ENCODE assay signal across 1 cellular context in the genomic region with DNA sequence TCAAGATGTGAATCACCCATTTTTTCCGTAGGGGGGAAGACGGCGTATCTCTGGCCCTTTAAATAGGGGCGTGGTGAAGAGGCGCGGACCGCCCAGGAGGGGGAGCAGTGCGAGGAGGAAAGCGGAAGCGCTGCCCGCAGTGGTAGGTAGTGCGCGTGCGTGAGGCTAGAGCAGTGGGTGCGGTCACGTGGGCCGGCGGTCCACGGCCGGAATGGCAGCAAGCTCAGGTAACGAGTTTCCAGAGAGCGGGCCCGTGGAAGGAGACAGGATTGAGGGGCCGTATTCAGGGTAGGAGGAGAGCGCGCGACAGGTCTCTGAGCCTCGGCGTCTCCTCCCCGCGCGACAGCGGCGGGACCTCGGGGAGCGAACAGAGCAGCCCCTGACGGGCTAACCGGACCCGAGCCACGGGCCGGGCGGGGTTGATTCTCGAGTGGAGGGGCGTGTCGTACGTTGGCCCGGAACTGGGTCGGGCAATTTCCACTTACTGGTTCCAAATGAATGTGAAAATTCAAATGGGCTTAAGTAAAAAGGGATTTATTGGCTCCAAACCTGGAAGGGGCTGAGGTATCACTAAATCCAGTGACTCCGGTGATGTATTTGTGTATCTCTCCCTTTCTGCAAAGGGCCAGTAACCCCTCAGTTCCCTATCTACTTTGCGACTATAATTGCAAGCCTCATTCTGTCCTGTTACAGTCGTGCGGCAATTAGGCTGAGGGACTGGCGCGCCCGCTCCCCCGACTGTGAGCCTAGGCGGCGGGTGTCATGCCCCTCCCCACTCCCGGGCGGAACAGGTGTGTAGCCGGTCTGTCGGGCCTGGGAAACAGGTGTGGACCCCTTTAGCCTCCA.
TF ChIP-seq lines count a peak whose summit lies in the region.

A gene with protein sequence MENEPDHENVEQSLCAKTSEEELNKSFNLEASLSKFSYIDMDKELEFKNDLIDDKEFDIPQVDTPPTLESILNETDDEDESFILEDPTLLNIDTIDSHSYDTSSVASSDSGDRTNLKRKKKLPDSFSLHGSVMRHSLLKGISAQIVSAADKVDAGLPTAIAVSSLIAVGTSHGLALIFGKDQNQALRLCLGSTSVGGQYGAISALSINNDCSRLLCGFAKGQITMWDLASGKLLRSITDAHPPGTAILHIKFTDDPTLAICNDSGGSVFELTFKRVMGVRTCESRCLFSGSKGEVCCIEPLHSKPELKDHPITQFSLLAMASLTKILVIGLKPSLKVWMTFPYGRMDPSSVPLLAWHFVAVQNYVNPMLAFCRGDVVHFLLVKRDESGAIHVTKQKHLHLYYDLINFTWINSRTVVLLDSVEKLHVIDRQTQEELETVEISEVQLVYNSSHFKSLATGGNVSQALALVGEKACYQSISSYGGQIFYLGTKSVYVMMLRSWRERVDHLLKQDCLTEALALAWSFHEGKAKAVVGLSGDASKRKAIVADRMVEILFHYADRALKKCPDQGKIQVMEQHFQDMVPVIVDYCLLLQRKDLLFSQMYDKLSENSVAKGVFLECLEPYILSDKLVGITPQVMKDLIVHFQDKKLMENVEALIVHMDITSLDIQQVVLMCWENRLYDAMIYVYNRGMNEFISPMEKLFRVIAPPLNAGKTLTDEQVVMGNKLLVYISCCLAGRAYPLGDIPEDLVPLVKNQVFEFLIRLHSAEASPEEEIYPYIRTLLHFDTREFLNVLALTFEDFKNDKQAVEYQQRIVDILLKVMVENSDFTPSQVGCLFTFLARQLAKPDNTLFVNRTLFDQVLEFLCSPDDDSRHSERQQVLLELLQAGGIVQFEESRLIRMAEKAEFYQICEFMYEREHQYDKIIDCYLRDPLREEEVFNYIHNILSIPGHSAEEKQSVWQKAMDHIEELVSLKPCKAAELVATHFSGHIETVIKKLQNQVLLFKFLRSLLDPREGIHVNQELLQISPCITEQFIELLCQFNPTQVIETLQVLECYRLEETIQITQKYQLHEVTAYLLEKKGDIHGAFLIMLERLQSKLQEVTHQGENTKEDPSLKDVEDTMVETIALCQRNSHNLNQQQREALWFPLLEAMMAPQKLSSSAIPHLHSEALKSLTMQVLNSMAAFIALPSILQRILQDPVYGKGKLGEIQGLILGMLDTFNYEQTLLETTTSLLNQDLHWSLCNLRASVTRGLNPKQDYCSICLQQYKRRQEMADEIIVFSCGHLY (N-terminal part only) (plus strand): TSS at position 168 of the 846 bp plus-strand sequence. CDS start 12,467 bp downstream, outside the sequence.

TF ChIP-seq in WTC11, 78 proteins besides CTCF, POLR2A, EP300 and RAD21 (continued from another document):
- no peak for TF ChIP-seq ETV6 (CRISPR knock-in tag; IDR thresholded peaks at IDR 0.05)
- TF ChIP-seq FOXK1 (CRISPR knock-in tag; IDR thresholded peaks at IDR 0.05), result 0 out of 2 replicates have a peak, but pooled peaks have one; percentile 52
- peak; percentile 73 for TF ChIP-seq MAX (CRISPR knock-in tag; IDR thresholded peaks at IDR 0.05)
- TF ChIP-seq, protein P1, sequence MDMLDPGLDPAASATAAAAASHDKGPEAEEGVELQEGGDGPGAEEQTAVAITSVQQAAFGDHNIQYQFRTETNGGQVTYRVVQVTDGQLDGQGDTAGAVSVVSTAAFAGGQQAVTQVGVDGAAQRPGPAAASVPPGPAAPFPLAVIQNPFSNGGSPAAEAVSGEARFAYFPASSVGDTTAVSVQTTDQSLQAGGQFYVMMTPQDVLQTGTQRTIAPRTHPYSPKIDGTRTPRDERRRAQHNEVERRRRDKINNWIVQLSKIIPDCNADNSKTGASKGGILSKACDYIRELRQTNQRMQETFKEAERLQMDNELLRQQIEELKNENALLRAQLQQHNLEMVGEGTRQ (CRISPR knock-in tag; IDR thresholded peaks at IDR 0.05), result peak; percentile 99
- TF ChIP-seq GABPB1 (CRISPR knock-in tag; IDR thresholded peaks at IDR 0.05), result 0 out of 2 replicates have a peak, but pooled peaks have one; percentile 29
- TF ChIP-seq FOXP1 (CRISPR knock-in tag; IDR thresholded peaks at IDR 0.05; ENCODE audit: borderline replicate concordance), result peak; percentile 62
- no peak for TF ChIP-seq ZNF232 (CRISPR knock-in tag; IDR thresholded peaks at IDR 0.05)
- TF ChIP-seq, protein P2, sequence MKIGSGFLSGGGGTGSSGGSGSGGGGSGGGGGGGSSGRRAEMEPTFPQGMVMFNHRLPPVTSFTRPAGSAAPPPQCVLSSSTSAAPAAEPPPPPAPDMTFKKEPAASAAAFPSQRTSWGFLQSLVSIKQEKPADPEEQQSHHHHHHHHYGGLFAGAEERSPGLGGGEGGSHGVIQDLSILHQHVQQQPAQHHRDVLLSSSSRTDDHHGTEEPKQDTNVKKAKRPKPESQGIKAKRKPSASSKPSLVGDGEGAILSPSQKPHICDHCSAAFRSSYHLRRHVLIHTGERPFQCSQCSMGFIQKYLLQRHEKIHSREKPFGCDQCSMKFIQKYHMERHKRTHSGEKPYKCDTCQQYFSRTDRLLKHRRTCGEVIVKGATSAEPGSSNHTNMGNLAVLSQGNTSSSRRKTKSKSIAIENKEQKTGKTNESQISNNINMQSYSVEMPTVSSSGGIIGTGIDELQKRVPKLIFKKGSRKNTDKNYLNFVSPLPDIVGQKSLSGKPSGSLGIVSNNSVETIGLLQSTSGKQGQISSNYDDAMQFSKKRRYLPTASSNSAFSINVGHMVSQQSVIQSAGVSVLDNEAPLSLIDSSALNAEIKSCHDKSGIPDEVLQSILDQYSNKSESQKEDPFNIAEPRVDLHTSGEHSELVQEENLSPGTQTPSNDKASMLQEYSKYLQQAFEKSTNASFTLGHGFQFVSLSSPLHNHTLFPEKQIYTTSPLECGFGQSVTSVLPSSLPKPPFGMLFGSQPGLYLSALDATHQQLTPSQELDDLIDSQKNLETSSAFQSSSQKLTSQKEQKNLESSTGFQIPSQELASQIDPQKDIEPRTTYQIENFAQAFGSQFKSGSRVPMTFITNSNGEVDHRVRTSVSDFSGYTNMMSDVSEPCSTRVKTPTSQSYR (CRISPR knock-in tag; IDR thresholded peaks at IDR 0.05), result no peak
- TF ChIP-seq, protein P3, sequence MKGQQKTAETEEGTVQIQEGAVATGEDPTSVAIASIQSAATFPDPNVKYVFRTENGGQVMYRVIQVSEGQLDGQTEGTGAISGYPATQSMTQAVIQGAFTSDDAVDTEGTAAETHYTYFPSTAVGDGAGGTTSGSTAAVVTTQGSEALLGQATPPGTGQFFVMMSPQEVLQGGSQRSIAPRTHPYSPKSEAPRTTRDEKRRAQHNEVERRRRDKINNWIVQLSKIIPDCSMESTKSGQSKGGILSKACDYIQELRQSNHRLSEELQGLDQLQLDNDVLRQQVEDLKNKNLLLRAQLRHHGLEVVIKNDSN (CRISPR knock-in tag; IDR thresholded peaks at IDR 0.05), result peak; percentile 98
